Comparison of ENCODE assay signal across 34 cellular contexts in genomic region chr12:40522837-40523236, GRCh38.
"Had no signal": no experiment of that assay in that cellular context is flagged by ENCODE, and none has a peak within 500 bp of the region (broad histone marks: within the 10 kb centered on the region; RNA-seq: fewer than 3 reads in every experiment).

No MANE protein-coding gene starts in this region.

- H3K4me3 ChIP-seq: MG63 had no signal

- DNase-seq: Karpas-422, Kasumi-1, MG63, MM.1S, MV-4-11, NCI-H1048, NCI-H1092, NCI-H1092 treated with DMSO at 0.1 percent for 48 hours, NCI-H1105, NCI-H1105 treated with DMSO at 0.1 percent for 48 hours, NCI-H1417, NCI-H1417 treated with DMSO at 0.1 percent for 48 hours, NCI-H1436, NCI-H1436 treated with DMSO at 0.1 percent for 48 hours, NCI-H146, NCI-H1694, NCI-H1694 treated with DMSO at 0.1 percent for 48 hours, NCI-H187, NCI-H187 treated with DMSO at 0.1 percent for 48 hours, NCI-H1930, NCI-H2029, NCI-H2029 treated with DMSO at 0.1 percent for 48 hours, NCI-H2081, NCI-H2081 treated with DMSO at 0.1 percent for 48 hours, NCI-H2107, NCI-H2171, NCI-H2171 treated with DMSO at 0.1 percent for 48 hours, NCI-H2227 treated with DMSO at 0.1 percent for 48 hours, NCI-H226, NCI-H345, NCI-H446, NCI-H446 treated with DMSO at 0.1 percent for 48 hours, NCI-H510A, NCI-H510A treated with DMSO at 0.1 percent for 48 hours had no signal

- H3K36me3 ChIP-seq: MG63 had no signal

- H3K27me3 ChIP-seq: MG63 had no signal

- H3K9me3 ChIP-seq: MG63 had no signal
